10 cellular contexts compared by ENCODE assay signal in the genomic region with DNA sequence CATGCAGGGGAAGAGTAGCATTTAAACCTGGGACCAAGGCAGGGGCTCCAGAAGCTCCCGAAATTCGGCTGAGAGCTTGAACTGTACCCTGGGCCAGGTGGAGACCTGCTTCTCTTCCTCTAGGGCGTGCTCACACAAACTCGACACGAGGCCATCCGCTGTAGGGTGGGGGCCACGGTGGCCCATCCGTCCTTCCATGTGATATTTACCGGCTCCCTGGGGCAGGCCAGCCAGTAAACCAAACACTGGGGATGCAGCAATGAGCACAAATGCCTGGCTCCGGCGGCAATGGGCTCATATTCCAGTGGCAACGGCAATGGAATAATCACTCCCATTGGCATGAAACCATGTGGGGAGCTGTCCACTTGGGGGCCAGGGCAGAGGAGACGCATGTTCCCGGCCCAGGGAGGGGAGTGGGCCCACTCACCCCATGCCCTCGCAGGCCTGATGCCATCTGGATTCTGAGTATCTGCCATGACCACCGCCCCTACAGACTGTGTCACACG. TPM values are rescaled to one million over a fixed set of nuclear protein-coding genes. Genes with fewer than 3 reads are reported as not detected.
DNase-seq lines count a peak whose midpoint lies in the region; ATAC-seq and TF ChIP-seq lines count a peak whose summit lies in the region.
"Had no signal": no experiment of that assay in that cellular context is flagged by ENCODE, and none has a peak within 500 bp of the region (broad histone marks: within the 10 kb centered on the region; RNA-seq: fewer than 3 reads in every experiment).

No MANE protein-coding gene starts in this region.

- H3F3A ChIP-seq in PC-9 (ENCODE audit: insufficient read depth, low read depth), result peaks cover 15% of the 10 kb centered on the region; the same call in 1 of the 2 replicates

- peaks cover 16% of the 10 kb centered on the region for H4K20me1 ChIP-seq in PC-9 (ENCODE audit: insufficient read depth)

- H3K9me3 ChIP-seq in left lung (no peaks in the 10 kb centered on the region), PC-9 (ENCODE audit: insufficient read depth, low read depth) (no peaks in the 10 kb centered on the region)

- no peak overlapping the region for H2AFZ ChIP-seq in PC-9

- H3K9me2 ChIP-seq in PC-9 (ENCODE audit: insufficient read depth), result no peaks in the 10 kb centered on the region

- ATAC-seq in left lung, result no peak

- peak; percentile 27 for DNase-seq in D341Med (ENCODE audit: low spot score)
- DNase-seq in brain microvascular endothelial cell, result no peak
- DNase-seq in left lung, result peak in 1 of 2 donors; percentile 70
- DNase-seq in stimulated activated CD4-positive, alpha-beta T cell treated with anti-CD3 and anti-CD28 coated beads, Interleukin-12 subunit alpha, Interleukin-12 subunit beta, amount 100 ng/mL, for 4 hours, result no peak
- DNase-seq in activated CD4-positive, alpha-beta T cell treated with anti-CD3 and anti-CD28 coated beads for 4 hours, result no peak
- DNase-seq in PC-9, result no peak
- no peak for DNase-seq in HEK293T (ENCODE audit: extremely low spot score)
- DNase-seq: activated naive CD4-positive, alpha-beta T cell treated with Interleukin-2 at 50 U/mL for 16 hours; naive B cell had no signal

- POLR2A ChIA-PET in PC-9 (lab: Charles Lee; ENCODE audit: unreplicated experiment), result no interaction called here
- POLR2A ChIA-PET in HEK293T (lab: Yijun Ruan, JAX), result no interaction called here

- in situ Hi-C loops in brain microvascular endothelial cell (cut with HindIII; ENCODE audit: low pct_ligation_motif_present, low sequenced_read_pairs), result no loop called here

- no TSS peak for BruUV-seq in PC-9 (replicated peaks; lab: Mats Ljungman, UMichigan)

- TF ChIP-seq CTCF in brain microvascular endothelial cell (IDR thresholded peaks at IDR 0.05; ENCODE audit: low read depth, low read length, missing control alignments), result no peak
- no peak for TF ChIP-seq CTCF in left lung (IDR thresholded peaks at IDR 0.05)
- TF ChIP-seq CTCF in PC-9 (conservative IDR thresholded peaks at IDR 0.05), result no peak

- H3K4me3 ChIP-seq in brain microvascular endothelial cell (ENCODE audit: low read depth, low read length) (no peak overlapping the region), left lung (no peak overlapping the region), skin epidermis (no peak overlapping the region), PC-9 (no peak overlapping the region)

- H3K36me3 ChIP-seq in brain microvascular endothelial cell (replicated peaks) (peaks cover 9% of the 10 kb centered on the region), left lung (peaks cover 0 to 47% of the 10 kb centered on the region in 2 donors), PC-9 (ENCODE audit: low read depth) (no peaks in the 10 kb centered on the region)

- H3K27ac ChIP-seq in brain microvascular endothelial cell, result peak overlapping the region; percentile 62
- peak overlapping the region; percentile 77 to 83 for H3K27ac ChIP-seq in left lung
- peak overlapping the region in 20 of 21 experiments; percentile 40 to 86 (median 70) for H3K27ac ChIP-seq in skin epidermis
- no peak overlapping the region for H3K27ac ChIP-seq in PC-9

- H3K4me1 ChIP-seq in left lung (peaks cover 53 to 79% of the 10 kb centered on the region in 2 donors), PC-9 (replicated peaks; ENCODE audit: insufficient read depth) (peaks cover 16% of the 10 kb centered on the region)

- H3K79me2 ChIP-seq in PC-9 (ENCODE audit: low read depth), result peaks cover 15% of the 10 kb centered on the region; the same call in 1 of the 2 replicates

- no peaks in the 10 kb centered on the region for H3K27me3 ChIP-seq in brain microvascular endothelial cell (replicated peaks)
- no peaks in the 10 kb centered on the region for H3K27me3 ChIP-seq in left lung
- no peaks in the 10 kb centered on the region for H3K27me3 ChIP-seq in PC-9 (ENCODE audit: insufficient read depth, low read depth)

- no peak overlapping the region for H3K4me2 ChIP-seq in PC-9

- intact Hi-C loops in left lung (cut with DNase I) (no loop called here), PC-9 (cut with micrococcal nuclease; ENCODE audit: unreplicated experiment) (loop anchor here (2.0 kb wide), 1 partner anchor 15 kb away; no protein-coding TSS in a partner anchor)

- CTCF ChIA-PET in PC-9 (lab: Charles Lee), result no interaction called here
- CTCF ChIA-PET in HEK293T (lab: Yijun Ruan, JAX), result no interaction called here

TF ChIP-seq in HEK293T, 16 proteins besides CTCF, POLR2A, EP300 and RAD21:
- TF ChIP-seq SP1 (IDR thresholded peaks at IDR 0.05), result no peak

RNA-seq across cellular contexts. Expression of a gene that starts 10.8 kb away (rescaled TPM):
- total RNA-seq in left lung (10 to 100 TPM; 64.6 to 71.8 TPM), PC-9 (2021) (45.8 and 49.2 TPM in 2 replicates)

RNA-seq across cellular contexts. Expression of a gene that starts 12.9 kb away (rescaled TPM):
- total RNA-seq in left lung (10 to 100 TPM; 15.6 to 24.1 TPM), PC-9 (2021) (24.3 and 30.0 TPM in 2 replicates)

RNA-seq across cellular contexts. Expression of a gene that starts 46.2 kb away (rescaled TPM):
- total RNA-seq in left lung (10 to 100 TPM; 21.9 to 31.3 TPM), PC-9 (2021) (12.6 and 19.1 TPM in 2 replicates)

RNA-seq across cellular contexts. Expression of a gene that starts 50.9 kb away (rescaled TPM):
- 10 to 100 TPM; 14.1 to 28.1 TPM for total RNA-seq in left lung
- 26.9 and 29.8 TPM in 2 replicates for total RNA-seq in PC-9 (2021)
